In genomic region chr9:75953218-75953617, GRCh38 we compare ENCODE assay signal across 2 cellular contexts.
TF ChIP-seq lines count a peak whose summit lies in the region.

No MANE protein-coding gene starts in this region.

TF ChIP-seq in A549, 52 proteins besides CTCF, POLR2A, EP300 and RAD21:
- TF ChIP-seq BHLHE40 (IDR thresholded peaks at IDR 0.05; ENCODE audit: low read depth, low read length) = no peak
- no peak for TF ChIP-seq EHF (CRISPR knock-in tag; IDR thresholded peaks at IDR 0.05)
- TF ChIP-seq EHMT2 (IDR thresholded peaks at IDR 0.05; ENCODE audit: low read depth) = no peak
- TF ChIP-seq CEBPB (IDR thresholded peaks at IDR 0.05) = peak; percentile 13 to 56; a peak in 1 of 4 replicates
- 0 out of 2 replicates have a peak, but pooled peaks have one; percentile 13 for TF ChIP-seq HES2 (IDR thresholded peaks at IDR 0.05)
- no peak for TF ChIP-seq ZFP36 (IDR thresholded peaks at IDR 0.05; ENCODE audit: borderline replicate concordance, partially characterized antibody)

TF ChIP-seq in IMR-90, 13 proteins besides CTCF, POLR2A, EP300 and RAD21:
- peak; percentile 60 for TF ChIP-seq CEBPB (IDR thresholded peaks at IDR 0.05; ENCODE audit: low read depth, low read length)
- TF ChIP-seq FOS (IDR thresholded peaks at IDR 0.05; ENCODE audit: low read depth, low read length) = no peak
- TF ChIP-seq MXI1 (IDR thresholded peaks at IDR 0.05; ENCODE audit: borderline replicate concordance, low read depth, low read length) = no peak
